Comparison of ENCODE assay signal across 11 cellular contexts in the genomic region with DNA sequence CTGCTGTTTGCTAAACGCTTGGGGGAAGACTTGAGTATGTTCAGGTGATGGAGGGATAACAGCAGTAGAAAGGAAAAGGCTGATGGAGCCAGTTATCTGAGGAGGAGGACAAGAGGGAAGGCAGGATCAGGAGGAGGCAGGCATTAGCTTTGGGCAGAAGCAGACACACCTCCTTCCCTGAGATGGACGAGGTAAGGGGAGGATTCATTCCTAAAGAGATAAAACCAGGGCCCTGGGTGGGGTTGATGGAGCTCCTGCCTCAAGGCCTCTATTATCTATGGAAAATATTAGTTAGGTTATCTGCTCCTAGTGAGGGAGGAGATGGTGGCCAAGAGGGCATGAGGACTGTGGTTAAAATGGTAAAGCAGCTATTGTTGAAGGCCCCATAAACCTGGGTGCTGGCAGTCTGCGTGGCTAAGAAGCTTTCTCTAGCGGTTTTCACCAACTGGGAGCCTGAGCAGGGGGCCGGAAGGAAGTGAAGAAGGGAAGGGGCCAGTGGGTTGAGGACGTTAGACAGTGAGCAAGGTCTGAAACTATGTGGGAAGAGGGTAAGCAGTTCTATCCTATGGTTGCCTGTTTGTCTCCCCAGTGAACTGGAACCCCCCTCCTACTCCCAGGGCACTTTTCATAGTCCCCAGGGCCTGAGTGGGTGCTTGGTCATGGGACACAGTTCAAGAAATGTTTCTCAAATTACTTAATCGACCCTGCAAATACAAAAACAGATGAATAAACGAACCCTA. TPM values are rescaled to one million over a fixed set of nuclear protein-coding genes. Genes with fewer than 3 reads are reported as not detected.
DNase-seq lines count a peak whose midpoint lies in the region; ATAC-seq and TF ChIP-seq lines count a peak whose summit lies in the region.
"Had no signal": no experiment of that assay in that cellular context is flagged by ENCODE, and none has a peak within 500 bp of the region (broad histone marks: within the 10 kb centered on the region; RNA-seq: fewer than 3 reads in every experiment).

No MANE protein-coding gene starts in this region.

- peaks cover 0 to 6% (median 0%) of the 10 kb centered on the region in 4 donors for H3K4me1 ChIP-seq in transverse colon

- H3K36me3 ChIP-seq in neural cell (ENCODE audit: insufficient read depth, low read length) (no peaks in the 10 kb centered on the region), transverse colon (no peaks in the 10 kb centered on the region)

- no peaks in the 10 kb centered on the region for H3K9me2 ChIP-seq in neural cell (ENCODE audit: insufficient read depth, low read length)

- H3K27me3 ChIP-seq in neural cell (ENCODE audit: insufficient read depth, low read depth, low read length) = no peaks in the 10 kb centered on the region
- H3K27me3 ChIP-seq in transverse colon = no peaks in the 10 kb centered on the region

- H3K4me2 ChIP-seq in neural cell (ENCODE audit: low read length) = no peak overlapping the region

- TF ChIP-seq RAD21 in neural cell (conservative IDR thresholded peaks at IDR 0.05) = no peak

- H3K9me3 ChIP-seq in neural cell (ENCODE audit: low read length) (no peaks in the 10 kb centered on the region), transverse colon (no peaks in the 10 kb centered on the region)

- no peaks in the 10 kb centered on the region for H4K20me1 ChIP-seq in neural cell (ENCODE audit: insufficient read depth)

- DNase-seq in DMS79 treated with DMSO at 0.1 percent for 48 hours (lab: John Stamatoyannopoulos, UW) (peak; percentile 52), DMS79 (lab: John Stamatoyannopoulos, UW) (no peak), NCI-H82 treated with DMSO at 0.1 percent for 48 hours (lab: John Stamatoyannopoulos, UW; ENCODE audit: unreplicated experiment) (peak; percentile 64), coronary artery (ENCODE audit: low spot score) (no peak), NCI-H2227 (lab: John Stamatoyannopoulos, UW; ENCODE audit: unreplicated experiment) (no peak), transverse colon (no peak)
- DNase-seq: 8988T; activated CD4-positive, CD25-positive, alpha-beta regulatory T cell; NCI-H1436 had no signal

- H3F3A ChIP-seq in neural cell (ENCODE audit: insufficient read depth, low read length, poor library complexity, severe bottlenecking) = no peaks in the 10 kb centered on the region

- peak; percentile 67 for ATAC-seq in GM21619 (IDR thresholded peaks at IDR 0.05; ENCODE audit: unreplicated experiment)

- peak overlapping the region; percentile 41 for H3K9ac ChIP-seq in neural cell (ENCODE audit: low read length)

- TF ChIP-seq CTCF in neural cell (IDR thresholded peaks at IDR 0.05; ENCODE audit: poor library complexity, severe bottlenecking) = no peak
- no peak for TF ChIP-seq CTCF in coronary artery (IDR thresholded peaks at IDR 0.05)
- TF ChIP-seq CTCF in transverse colon (IDR thresholded peaks at IDR 0.05) = no peak

- in situ Hi-C loops in transverse colon (cut with MboI; ENCODE audit: low pct_ligation_motif_present in 1 of 4, low pct_unique_long_range_greater_than_20kb in 1 of 4, low sequenced_read_pairs in 3 of 4) = no loop called here

- no peaks in the 10 kb centered on the region for H3K79me2 ChIP-seq in neural cell (replicated peaks; ENCODE audit: insufficient read depth, low read length)

- 70 to 82% methylated on average over 2 to 8 of the region's 8 CpGs for WGBS in transverse colon (ENCODE audit: low coverage in 1 of 2), 2 donors

- TF ChIP-seq POLR2A in transverse colon (IDR thresholded peaks at IDR 0.05) = no peak

- peak overlapping the region; percentile 49 for H2AFZ ChIP-seq in neural cell (ENCODE audit: low read depth, low read length)

- peak overlapping the region; percentile 62 for H3K27ac ChIP-seq in neural cell (ENCODE audit: low read length)
- no peak overlapping the region for H3K27ac ChIP-seq in coronary artery
- H3K27ac ChIP-seq in transverse colon = no peak overlapping the region

- H3K4me3 ChIP-seq in neural cell (ENCODE audit: low read length) (no peak overlapping the region), coronary artery (no peak overlapping the region), transverse colon (no peak overlapping the region)

- intact Hi-C loops in transverse colon (cut with DNase I; ENCODE audit: low total_unique reads) = no loop called here

- TF ChIP-seq EP300 in neural cell (conservative IDR thresholded peaks at IDR 0.05; ENCODE audit: poor library complexity, severe bottlenecking) (no peak), transverse colon (IDR thresholded peaks at IDR 0.05; ENCODE audit: low read depth) (no peak)

TF ChIP-seq in neural cell, 6 proteins besides CTCF, POLR2A, EP300 and RAD21:
- TF ChIP-seq EZH2 (IDR thresholded peaks at IDR 0.05; ENCODE audit: borderline replicate concordance, insufficient read depth, low read length, poor library complexity, severe bottlenecking) (no peak), MXI1 (conservative IDR thresholded peaks at IDR 0.05; ENCODE audit: poor library complexity, severe bottlenecking) (no peak), TAF1 (IDR thresholded peaks at IDR 0.05; ENCODE audit: low read depth) (no peak), SMC3 (conservative IDR thresholded peaks at IDR 0.05; ENCODE audit: poor library complexity) (no peak), POLR2AphosphoS5 (IDR thresholded peaks at IDR 0.05) (no peak)
- TF ChIP-seq, protein P1, sequence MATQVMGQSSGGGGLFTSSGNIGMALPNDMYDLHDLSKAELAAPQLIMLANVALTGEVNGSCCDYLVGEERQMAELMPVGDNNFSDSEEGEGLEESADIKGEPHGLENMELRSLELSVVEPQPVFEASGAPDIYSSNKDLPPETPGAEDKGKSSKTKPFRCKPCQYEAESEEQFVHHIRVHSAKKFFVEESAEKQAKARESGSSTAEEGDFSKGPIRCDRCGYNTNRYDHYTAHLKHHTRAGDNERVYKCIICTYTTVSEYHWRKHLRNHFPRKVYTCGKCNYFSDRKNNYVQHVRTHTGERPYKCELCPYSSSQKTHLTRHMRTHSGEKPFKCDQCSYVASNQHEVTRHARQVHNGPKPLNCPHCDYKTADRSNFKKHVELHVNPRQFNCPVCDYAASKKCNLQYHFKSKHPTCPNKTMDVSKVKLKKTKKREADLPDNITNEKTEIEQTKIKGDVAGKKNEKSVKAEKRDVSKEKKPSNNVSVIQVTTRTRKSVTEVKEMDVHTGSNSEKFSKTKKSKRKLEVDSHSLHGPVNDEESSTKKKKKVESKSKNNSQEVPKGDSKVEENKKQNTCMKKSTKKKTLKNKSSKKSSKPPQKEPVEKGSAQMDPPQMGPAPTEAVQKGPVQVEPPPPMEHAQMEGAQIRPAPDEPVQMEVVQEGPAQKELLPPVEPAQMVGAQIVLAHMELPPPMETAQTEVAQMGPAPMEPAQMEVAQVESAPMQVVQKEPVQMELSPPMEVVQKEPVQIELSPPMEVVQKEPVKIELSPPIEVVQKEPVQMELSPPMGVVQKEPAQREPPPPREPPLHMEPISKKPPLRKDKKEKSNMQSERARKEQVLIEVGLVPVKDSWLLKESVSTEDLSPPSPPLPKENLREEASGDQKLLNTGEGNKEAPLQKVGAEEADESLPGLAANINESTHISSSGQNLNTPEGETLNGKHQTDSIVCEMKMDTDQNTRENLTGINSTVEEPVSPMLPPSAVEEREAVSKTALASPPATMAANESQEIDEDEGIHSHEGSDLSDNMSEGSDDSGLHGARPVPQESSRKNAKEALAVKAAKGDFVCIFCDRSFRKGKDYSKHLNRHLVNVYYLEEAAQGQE (IDR thresholded peaks at IDR 0.05; ENCODE audit: borderline replicate concordance) = no peak
TF ChIP-seq in neural cell: peak in this region for 0.

RNA-seq across cellular contexts. Expression of gene HK2, which starts 56.6 kb away (rescaled TPM):
- polyA plus RNA-seq in neural cell = 0.47 and 0.90 TPM in 2 replicates
- 0.73 and 1.4 TPM in 2 replicates for polyA minus RNA-seq in neural cell
- 100 to 1,000 TPM; 104 to 175 (median 131) TPM for total RNA-seq in transverse colon

Comparison
In these comparisons a context has a peak if more than half of its experiments do, and no peak if none do; other contexts are left out.
1. DNase-seq: peak in DMS79 treated with DMSO at 0.1 percent for 48 hours (single experiment) and NCI-H82 treated with DMSO at 0.1 percent for 48 hours (single experiment); none in DMS79 (single experiment), coronary artery (single experiment), NCI-H2227 (single experiment) and transverse colon (single experiment).